29 cellular contexts compared by ENCODE assay signal in the genomic region with DNA sequence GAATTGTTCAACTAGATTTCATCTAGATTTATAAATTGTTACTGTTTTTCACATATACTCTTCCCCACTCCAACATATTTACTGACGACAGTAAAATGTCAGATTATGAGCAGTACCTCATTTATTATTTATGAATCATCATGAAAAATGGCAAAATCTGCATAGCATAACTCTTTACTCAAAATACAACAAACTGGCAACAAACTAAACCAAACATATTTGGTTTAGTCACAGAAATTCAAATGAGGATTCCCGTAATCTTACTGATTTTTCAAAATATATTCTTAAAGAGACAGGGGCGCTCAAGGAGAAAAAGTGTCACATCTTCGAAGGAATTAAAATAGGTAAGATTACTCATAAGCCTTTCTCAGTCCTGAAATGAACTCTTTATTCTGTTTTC. TPM values are rescaled to one million over a fixed set of nuclear protein-coding genes. Genes with fewer than 3 reads are reported as not detected.
DNase-seq lines count a peak whose midpoint lies in the region; ATAC-seq, FAIRE-seq and TF ChIP-seq lines count a peak whose summit lies in the region.
"Had no signal": no experiment of that assay in that cellular context is flagged by ENCODE, and none has a peak within 500 bp of the region (broad histone marks: within the 10 kb centered on the region; RNA-seq: fewer than 3 reads in every experiment).

No MANE protein-coding gene starts in this region.

- in situ Hi-C loops in HepG2 (cut with HindIII; ENCODE audit: extremely low pct_ligation_motif_present, low pct_unique_long_range_greater_than_20kb) = no loop called here

- ATAC-seq in activated CD4-positive, alpha-beta T cell treated with anti-CD3 and anti-CD28 coated beads for 36 hours = peak; percentile 30
- ATAC-seq in HepG2 = no peak
- ATAC-seq: mucosa of descending colon; stimulated activated naive CD8-positive, alpha-beta T cell treated with anti-CD3 and anti-CD28 coated beads, Interleukin-15, amount 100 ng/mL, for 72 hours had no signal

- H3K4me3 Mint-ChIP-seq in activated CD4-positive, alpha-beta T cell treated with anti-CD3 and anti-CD28 coated beads for 36 hours = no peak overlapping the region
- H3K4me3 Mint-ChIP-seq: IgD-negative memory B cell; stimulated activated naive CD8-positive, alpha-beta T cell treated with anti-CD3 and anti-CD28 coated beads, Interleukin-15, amount 100 ng/mL, for 72 hours had no signal

- H3K36me3 ChIP-seq in SK-N-SH (replicated peaks in 1 of 2; ENCODE audit: control insufficient read depth in 1 of 2, insufficient read depth in 2 of 2, low read length in 1 of 2) (no peaks in the 10 kb centered on the region), fibroblast of lung (ENCODE audit: control insufficient read depth, insufficient read depth, low read length) (no peaks in the 10 kb centered on the region), smooth muscle cell (ENCODE audit: low read depth) (no peaks in the 10 kb centered on the region), HepG2 (replicated peaks in 1 of 2; ENCODE audit: control insufficient read depth in 1 of 2, insufficient read depth in 2 of 2, low read length in 2 of 2) (no peaks in the 10 kb centered on the region)
- H3K36me3 ChIP-seq: BLaER1, upper lobe of right lung had no signal

- no peaks in the 10 kb centered on the region; the same call in 1 of the 2 replicates for H3K27me3 ChIP-seq in SK-N-SH (ENCODE audit: insufficient read depth)
- no peaks in the 10 kb centered on the region for H3K27me3 ChIP-seq in fibroblast of lung (ENCODE audit: control insufficient read depth, insufficient read depth, low read length)
- no peaks in the 10 kb centered on the region for H3K27me3 ChIP-seq in smooth muscle cell (ENCODE audit: low read depth)
- H3K27me3 ChIP-seq in HepG2 (ENCODE audit: control insufficient read depth in 1 of 2, insufficient read depth in 2 of 2, low read length in 2 of 2) = no peaks in the 10 kb centered on the region
- H3K27me3 ChIP-seq: BLaER1, dorsolateral prefrontal cortex, upper lobe of right lung had no signal

- TF ChIP-seq EP300 in SK-N-SH (IDR thresholded peaks at IDR 0.05; ENCODE audit: borderline replicate concordance in 1 of 2, low read depth in 1 of 2, low read length in 1 of 2) (peak in 1 of 2 experiments; percentile 64; a peak in 1 of 4 replicates), HepG2 (IDR thresholded peaks at IDR 0.05; ENCODE audit: low read depth in 2 of 2, low read length in 2 of 2) (no peak), HepG2 (CRISPR knock-in tag; IDR thresholded peaks at IDR 0.05; ENCODE audit: borderline replicate concordance) (no peak)

- H3K27ac ChIP-seq in SK-N-SH (ENCODE audit: low read depth in 2 of 2, low read length in 1 of 2) (peak overlapping the region; percentile 48 to 57; a peak in 3 of 4 replicates), fibroblast of lung (ENCODE audit: insufficient read depth, low read length) (peak overlapping the region; percentile 79), smooth muscle cell (ENCODE audit: low read depth) (peak overlapping the region; percentile 97), HepG2 (ENCODE audit: extremely low read length, insufficient read depth, low read length) (no peak overlapping the region)
- H3K27ac ChIP-seq: 22Rv1, BLaER1, dorsolateral prefrontal cortex, psoas muscle, upper lobe of right lung had no signal

- H3K4me1 ChIP-seq in SK-N-SH (ENCODE audit: control insufficient read depth in 1 of 2, insufficient read depth in 2 of 2, low read depth in 1 of 2, low read length in 1 of 2) = peaks cover 0 to 27% of the 10 kb centered on the region in 2 experiments; a peak in 3 of 4 replicates
- H3K4me1 ChIP-seq in fibroblast of lung (ENCODE audit: control insufficient read depth, extremely low read depth, insufficient read depth, low read length) = peaks cover 18% of the 10 kb centered on the region
- peaks cover 30% of the 10 kb centered on the region for H3K4me1 ChIP-seq in smooth muscle cell (ENCODE audit: low read depth)
- no peaks in the 10 kb centered on the region for H3K4me1 ChIP-seq in HepG2 (ENCODE audit: insufficient read depth, low read length)
- H3K4me1 ChIP-seq: BLaER1, psoas muscle, upper lobe of right lung had no signal

- no peaks in the 10 kb centered on the region for H3K79me2 ChIP-seq in SK-N-SH (ENCODE audit: insufficient read depth)
- H3K79me2 ChIP-seq in fibroblast of lung (ENCODE audit: control insufficient read depth, insufficient read depth, low read length) = no peaks in the 10 kb centered on the region
- H3K79me2 ChIP-seq in smooth muscle cell (ENCODE audit: low read depth) = no peaks in the 10 kb centered on the region
- H3K79me2 ChIP-seq in HepG2 (ENCODE audit: insufficient read depth, low read length) = no peaks in the 10 kb centered on the region

- H3K4me2 ChIP-seq in SK-N-SH = no peak overlapping the region; the same call in 1 of the 2 replicates
- H3K4me2 ChIP-seq in fibroblast of lung (ENCODE audit: extremely low read depth, insufficient read depth, low read length) = no peak overlapping the region
- no peak overlapping the region for H3K4me2 ChIP-seq in smooth muscle cell
- no peak overlapping the region for H3K4me2 ChIP-seq in HepG2 (ENCODE audit: low read depth, low read length)
- H3K4me2 ChIP-seq: BLaER1 had no signal

- H3K9ac ChIP-seq in SK-N-SH = no peak overlapping the region
- H3K9ac ChIP-seq in fibroblast of lung (ENCODE audit: insufficient read depth, low read length) = no peak overlapping the region
- H3K9ac ChIP-seq in smooth muscle cell (ENCODE audit: low read depth) = no peak overlapping the region
- no peak overlapping the region for H3K9ac ChIP-seq in HepG2 (ENCODE audit: insufficient read depth, low read depth, low read length)
- H3K9ac ChIP-seq: BLaER1 had no signal

- CTCF ChIA-PET in activated CD4-positive, alpha-beta T cell treated with anti-CD3 and anti-CD28 coated beads for 36 hours (lab: Charles Lee) = no interaction called here
- CTCF ChIA-PET in SK-N-SH (lab: Yijun Ruan, JAX) (no interaction called here), HepG2 (lab: Yijun Ruan, JAX; ENCODE audit: low intra/inter-chr PET ratio, low total read pairs) (no interaction called here)

- no TSS peak for BruUV-seq in HepG2 (replicated peaks; lab: Mats Ljungman, UMichigan)

- TF ChIP-seq RAD21 in SK-N-SH (IDR thresholded peaks at IDR 0.05; ENCODE audit: low read length) (no peak), HepG2 (CRISPR knock-in tag; IDR thresholded peaks at IDR 0.05) (no peak)

- H3K27ac Mint-ChIP-seq in activated CD4-positive, alpha-beta T cell treated with anti-CD3 and anti-CD28 coated beads for 36 hours = peak overlapping the region; percentile 28
- H3K27ac Mint-ChIP-seq: IgD-negative memory B cell; stimulated activated naive CD8-positive, alpha-beta T cell treated with anti-CD3 and anti-CD28 coated beads, Interleukin-15, amount 100 ng/mL, for 72 hours had no signal

- H3K9me3 ChIP-seq in SK-N-SH (no peaks in the 10 kb centered on the region; the same call in 1 of the 2 replicates), fibroblast of lung (ENCODE audit: control insufficient read depth, insufficient read depth, low read depth, low read length) (no peaks in the 10 kb centered on the region), smooth muscle cell (replicated peaks; ENCODE audit: low read depth) (no peaks in the 10 kb centered on the region), HepG2 (ENCODE audit: low read length) (no peaks in the 10 kb centered on the region)
- H3K9me3 ChIP-seq: BLaER1, mucosa of descending colon, psoas muscle, upper lobe of right lung had no signal

- no peaks in the 10 kb centered on the region for H3K9me2 ChIP-seq in SK-N-SH

- H3K4me3 ChIP-seq in SK-N-SH (ENCODE audit: low read depth in 2 of 2, low read length in 1 of 2) = no peak overlapping the region; a peak in 1 of 4 replicates
- H3K4me3 ChIP-seq in fibroblast of lung (replicated peaks in 1 of 4; ENCODE audit: control extremely low read depth in 1 of 4, insufficient read depth in 1 of 4, low read depth in 3 of 4, low read length in 4 of 4) = no peak overlapping the region
- no peak overlapping the region for H3K4me3 ChIP-seq in smooth muscle cell
- H3K4me3 ChIP-seq in HepG2 (replicated peaks in 1 of 3; ENCODE audit: insufficient read depth in 1 of 3, low read depth in 2 of 3, low read length in 3 of 3) = no peak overlapping the region
- H3K4me3 ChIP-seq: BLaER1, dorsolateral prefrontal cortex, mucosa of descending colon, psoas muscle, upper lobe of right lung had no signal

- 48% methylated on average over 4 of the region's 4 CpGs for WGBS in SK-N-SH (ENCODE audit: low lambda C conversion rate)
- 90% methylated on average over 4 of the region's 4 CpGs for WGBS in smooth muscle cell (ENCODE audit: low lambda C conversion rate)
- WGBS in HepG2 (ENCODE audit: low lambda C conversion rate) = 58% methylated on average over 4 of the region's 4 CpGs

- POLR2A ChIA-PET in activated CD4-positive, alpha-beta T cell treated with anti-CD3 and anti-CD28 coated beads for 36 hours (lab: Charles Lee) = no interaction called here
- POLR2A ChIA-PET in SK-N-SH (lab: Yijun Ruan, JAX) = no interaction called here
- POLR2A ChIA-PET in HepG2 (lab: Yijun Ruan, JAX) = no interaction called here

- no peaks in the 10 kb centered on the region for H3K36me3 Mint-ChIP-seq in activated CD4-positive, alpha-beta T cell treated with anti-CD3 and anti-CD28 coated beads for 36 hours (ENCODE audit: low read depth)
- H3K36me3 Mint-ChIP-seq: IgD-negative memory B cell had no signal

- DNase-seq in activated CD4-positive, alpha-beta T cell treated with anti-CD3 and anti-CD28 coated beads for 36 hours = no peak
- DNase-seq in activated CD4-positive, alpha-beta T cell treated with anti-CD3 and anti-CD28 coated beads, Interleukin-2, amount 50 U/mL, for 4 hours = no peak
- DNase-seq in SK-N-SH = no peak
- peak; percentile 39 to 74 for DNase-seq in fibroblast of lung (ENCODE audit: low read depth in 2 of 2)
- no peak for DNase-seq in smooth muscle cell (lab: John Stamatoyannopoulos, UW; ENCODE audit: unreplicated experiment)
- DNase-seq in Ammon's horn (ENCODE audit: low spot score) = no peak
- DNase-seq in HepG2 (ENCODE audit: low spot score) = no peak
- DNase-seq in NCI-H1417 (lab: John Stamatoyannopoulos, UW) = no peak
- DNase-seq: activated CD4-positive, alpha-beta T cell treated with anti-CD3 and anti-CD28 coated beads for 1 hour; central memory CD4-positive, alpha-beta T cell; dorsolateral prefrontal cortex; glutamatergic neuron; MM.1S; mucosa of descending colon; NCI-H1436 treated with DMSO at 0.1 percent for 48 hours; NCI-H69; psoas muscle; SHP77; small intestine; stimulated activated CD4-positive, alpha-beta T cell treated with anti-CD3 and anti-CD28 coated beads, Interleukin-4, amount 100 ng/mL, for 1 hour; stimulated activated naive CD8-positive, alpha-beta T cell treated with anti-CD3 and anti-CD28 coated beads, Interleukin-15, amount 100 ng/mL, for 72 hours; upper lobe of right lung had no signal

- intact Hi-C loops in activated CD4-positive, alpha-beta T cell treated with anti-CD3 and anti-CD28 coated beads for 36 hours (cut with DNase I, micrococcal nuclease) = loop anchor here in 1 of 2 experiments (2.0 to 5.0 kb wide), 4 partner anchors 15 to 938 kb away; a partner anchor contains a TSS
- intact Hi-C loops in HepG2 (cut with micrococcal nuclease; ENCODE audit: unreplicated experiment) = no loop called here

- no peaks in the 10 kb centered on the region for H3K9me3 Mint-ChIP-seq in activated CD4-positive, alpha-beta T cell treated with anti-CD3 and anti-CD28 coated beads for 36 hours (ENCODE audit: low read depth)

- no peak for TF ChIP-seq CTCF in SK-N-SH (IDR thresholded peaks at IDR 0.05)
- TF ChIP-seq CTCF in fibroblast of lung (conservative IDR thresholded peaks at IDR 0.05 in 1 of 2, IDR thresholded peaks at IDR 0.05 in 1 of 2; ENCODE audit: low read depth in 1 of 2, low read length in 2 of 2) = no peak
- TF ChIP-seq CTCF in smooth muscle cell (IDR thresholded peaks at IDR 0.05; ENCODE audit: borderline replicate concordance, insufficient read depth, poor library complexity, severe bottlenecking) = no peak
- no peak for TF ChIP-seq CTCF in HepG2 (CRISPR knock-in tag; IDR thresholded peaks at IDR 0.05)

- peaks cover 70% of the 10 kb centered on the region for H3K4me1 Mint-ChIP-seq in activated CD4-positive, alpha-beta T cell treated with anti-CD3 and anti-CD28 coated beads for 36 hours
- H3K4me1 Mint-ChIP-seq: IgD-negative memory B cell had no signal

- no peaks in the 10 kb centered on the region for H4K20me1 ChIP-seq in SK-N-SH (ENCODE audit: insufficient read depth)
- H4K20me1 ChIP-seq in fibroblast of lung (ENCODE audit: control insufficient read depth, extremely low read depth, insufficient read depth, low read length) = no peaks in the 10 kb centered on the region
- no peaks in the 10 kb centered on the region for H4K20me1 ChIP-seq in smooth muscle cell (ENCODE audit: low read depth)
- no peaks in the 10 kb centered on the region for H4K20me1 ChIP-seq in HepG2 (ENCODE audit: insufficient read depth, low read length)
- H4K20me1 ChIP-seq: BLaER1 had no signal

- no peak for FAIRE-seq in HepG2 (lab: Jason Lieb, UNC)
- FAIRE-seq: small intestine, TTC549 had no signal

- H3F3A ChIP-seq in SK-N-SH (replicated peaks; ENCODE audit: insufficient read depth) (no peaks in the 10 kb centered on the region), smooth muscle cell (ENCODE audit: low read depth) (peaks cover 8% of the 10 kb centered on the region)

- TF ChIP-seq POLR2A in HepG2 (IDR thresholded peaks at IDR 0.05; ENCODE audit: insufficient read depth in 1 of 2, low read depth in 2 of 2, low read length in 2 of 2) = no peak

- peaks cover 4% of the 10 kb centered on the region for H3K27me3 Mint-ChIP-seq in activated CD4-positive, alpha-beta T cell treated with anti-CD3 and anti-CD28 coated beads for 36 hours

- H2AFZ ChIP-seq in SK-N-SH (ENCODE audit: low read depth) (no peak overlapping the region), fibroblast of lung (ENCODE audit: low read length) (no peak overlapping the region), smooth muscle cell (ENCODE audit: low read depth) (no peak overlapping the region), HepG2 (ENCODE audit: low read length) (no peak overlapping the region)

RNA-seq across cellular contexts. Expression of a gene that starts 3.0 kb away (rescaled TPM):
- total RNA-seq in activated CD4-positive, alpha-beta T cell treated with anti-CD3 and anti-CD28 coated beads for 36 hours = 1 to 10 TPM; 2.3 to 2.5 TPM
- polyA plus RNA-seq in SK-N-SH (2012; rRNA removed) (2.3 and 2.4 TPM in 2 replicates), fibroblast of lung (0.05 and 0.11 TPM in 2 replicates), smooth muscle cell (5.1 and 25.4 TPM in 2 replicates), HepG2 (2011; rRNA removed) (0.05 TPM in 1 of 2 replicates, not detected in the other)
- polyA plus RNA-seq in SK-N-SH (2012; cell fraction: cytosol; rRNA removed) = 2.5 and 3.1 TPM in 2 replicates
- 0.88 and 1.9 TPM in 2 replicates for polyA plus RNA-seq in SK-N-SH (2012; cell fraction: nucleus; rRNA removed)
- total RNA-seq in fibroblast of lung (0.17 and 0.26 TPM in 2 replicates), smooth muscle cell (24.0 and 27.1 TPM in 2 replicates), HepG2 (2016; rRNA removed; fragmentation: Illumina TruSeq; extraction: Trizol) (not detected in 2 replicates)
- 0.10 and 0.30 TPM in 2 replicates for polyA plus RNA-seq in fibroblast of lung (2012)
- not detected in 2 replicates for polyA minus RNA-seq in fibroblast of lung (ENCODE audit: low replicate concordance)
- total RNA-seq in HepG2 (2016; cell fraction: cytosol; rRNA removed; fragmentation: Illumina TruSeq; extraction: Trizol; ENCODE audit: low read depth) = not detected in 2 replicates
- total RNA-seq in HepG2 (2016; cell fraction: insoluble cytoplasmic fraction; rRNA removed; fragmentation: Illumina TruSeq; extraction: Trizol) = not detected in 2 replicates
- total RNA-seq in HepG2 (2016; cell fraction: membrane; rRNA removed; fragmentation: Illumina TruSeq; extraction: Trizol) = not detected in 2 replicates
- total RNA-seq in HepG2 (2016; cell fraction: nucleus; rRNA removed; fragmentation: Illumina TruSeq; extraction: Trizol) = not detected in 2 replicates
- not detected in 2 replicates for polyA plus RNA-seq in HepG2 (2011; cell fraction: cytosol; rRNA removed)
- not detected in 2 replicates for polyA plus RNA-seq in HepG2 (2011; cell fraction: nucleus; rRNA removed)
- not detected in 2 replicates for polyA plus RNA-seq in HepG2 (2012)
- not detected in 2 replicates for polyA plus RNA-seq in HepG2 (2016; cell fraction: cytosol; fragmentation: Illumina TruSeq; extraction: Trizol; ENCODE audit: low read depth)
- polyA plus RNA-seq in HepG2 (2016; cell fraction: insoluble cytoplasmic fraction; fragmentation: Illumina TruSeq; extraction: Trizol; ENCODE audit: low read depth) = not detected in 2 replicates
- polyA plus RNA-seq in HepG2 (2016; cell fraction: membrane; fragmentation: Illumina TruSeq; extraction: Trizol; ENCODE audit: low read depth) = not detected in 2 replicates
- not detected in 2 replicates for polyA plus RNA-seq in HepG2 (2016; cell fraction: nucleus; fragmentation: Illumina TruSeq; extraction: Trizol; ENCODE audit: insufficient read depth, low read depth)
- not detected in 2 replicates for polyA minus RNA-seq in HepG2 (2011; rRNA and poly(A)+ RNA removed; ENCODE audit: low replicate concordance)
- polyA minus RNA-seq in HepG2 (2011; cell fraction: cytosol; rRNA and poly(A)+ RNA removed) = not detected in 2 replicates
- polyA minus RNA-seq in HepG2 (2011; cell fraction: nucleus; rRNA and poly(A)+ RNA removed) = not detected in 2 replicates
- total RNA-seq: dorsolateral prefrontal cortex, liver, mucosa of descending colon, psoas muscle had no signal
- polyA plus RNA-seq: IgD-negative memory B cell, liver, neural cell, psoas muscle, small intestine had no signal

RNA-seq across cellular contexts. Expression of a gene that starts 9.7 kb away (rescaled TPM):
- not detected for total RNA-seq in activated CD4-positive, alpha-beta T cell treated with anti-CD3 and anti-CD28 coated beads for 36 hours
- polyA plus RNA-seq in SK-N-SH (2012; rRNA removed) (not detected in 2 replicates), fibroblast of lung (0.03 TPM in 1 of 2 replicates, not detected in the other), smooth muscle cell (not detected in 2 replicates), HepG2 (2011; rRNA removed) (not detected in 2 replicates)
- not detected in 2 replicates for polyA plus RNA-seq in SK-N-SH (2012; cell fraction: cytosol; rRNA removed)
- polyA plus RNA-seq in SK-N-SH (2012; cell fraction: nucleus; rRNA removed) = not detected in 2 replicates
- total RNA-seq in fibroblast of lung (under 0.01 TPM in 1 of 2 replicates, not detected in the other), smooth muscle cell (not detected in 2 replicates), HepG2 (2016; rRNA removed; fragmentation: Illumina TruSeq; extraction: Trizol) (not detected in 2 replicates)
- not detected in 2 replicates for polyA plus RNA-seq in fibroblast of lung (2012)
- not detected in 2 replicates for polyA minus RNA-seq in fibroblast of lung (ENCODE audit: low replicate concordance)
- not detected in 2 replicates for total RNA-seq in HepG2 (2016; cell fraction: cytosol; rRNA removed; fragmentation: Illumina TruSeq; extraction: Trizol; ENCODE audit: low read depth)
- total RNA-seq in HepG2 (2016; cell fraction: insoluble cytoplasmic fraction; rRNA removed; fragmentation: Illumina TruSeq; extraction: Trizol) = not detected in 2 replicates
- total RNA-seq in HepG2 (2016; cell fraction: membrane; rRNA removed; fragmentation: Illumina TruSeq; extraction: Trizol) = not detected in 2 replicates
- not detected in 2 replicates for total RNA-seq in HepG2 (2016; cell fraction: nucleus; rRNA removed; fragmentation: Illumina TruSeq; extraction: Trizol)
- polyA plus RNA-seq in HepG2 (2011; cell fraction: cytosol; rRNA removed) = not detected in 2 replicates
- polyA plus RNA-seq in HepG2 (2011; cell fraction: nucleus; rRNA removed) = not detected in 2 replicates
- not detected in 2 replicates for polyA plus RNA-seq in HepG2 (2012)
- not detected in 2 replicates for polyA plus RNA-seq in HepG2 (2016; cell fraction: cytosol; fragmentation: Illumina TruSeq; extraction: Trizol; ENCODE audit: low read depth)
- polyA plus RNA-seq in HepG2 (2016; cell fraction: insoluble cytoplasmic fraction; fragmentation: Illumina TruSeq; extraction: Trizol; ENCODE audit: low read depth) = not detected in 2 replicates
- not detected in 2 replicates for polyA plus RNA-seq in HepG2 (2016; cell fraction: membrane; fragmentation: Illumina TruSeq; extraction: Trizol; ENCODE audit: low read depth)
- polyA plus RNA-seq in HepG2 (2016; cell fraction: nucleus; fragmentation: Illumina TruSeq; extraction: Trizol; ENCODE audit: insufficient read depth, low read depth) = not detected in 2 replicates
- polyA minus RNA-seq in HepG2 (2011; rRNA and poly(A)+ RNA removed; ENCODE audit: low replicate concordance) = not detected in 2 replicates
- not detected in 2 replicates for polyA minus RNA-seq in HepG2 (2011; cell fraction: cytosol; rRNA and poly(A)+ RNA removed)
- polyA minus RNA-seq in HepG2 (2011; cell fraction: nucleus; rRNA and poly(A)+ RNA removed) = not detected in 2 replicates
- total RNA-seq: activated CD8-positive, alpha-beta memory T cell treated with anti-CD3 and anti-CD28 coated beads for 36 hours had no signal

RNA-seq across cellular contexts. Expression of a gene that starts 41.3 kb away (rescaled TPM):
- under 1 TPM; 0.16 to 0.25 TPM for total RNA-seq in activated CD4-positive, alpha-beta T cell treated with anti-CD3 and anti-CD28 coated beads for 36 hours
- polyA plus RNA-seq in SK-N-SH (2012; rRNA removed) (not detected in 2 replicates), fibroblast of lung (0.09 and 0.26 TPM in 2 replicates), smooth muscle cell (not detected in 2 replicates), HepG2 (2011; rRNA removed) (not detected in 2 replicates)
- polyA plus RNA-seq in SK-N-SH (2012; cell fraction: cytosol; rRNA removed) = not detected in 2 replicates
- polyA plus RNA-seq in SK-N-SH (2012; cell fraction: nucleus; rRNA removed) = not detected in 2 replicates
- total RNA-seq in fibroblast of lung (not detected in 2 replicates), smooth muscle cell (not detected in 2 replicates), HepG2 (2016; rRNA removed; fragmentation: Illumina TruSeq; extraction: Trizol) (not detected in 2 replicates)
- polyA plus RNA-seq in fibroblast of lung (2012) = 0.29 TPM in 1 of 2 replicates, not detected in the other
- polyA minus RNA-seq in fibroblast of lung (ENCODE audit: low replicate concordance) = not detected in 2 replicates
- not detected in 2 replicates for total RNA-seq in HepG2 (2016; cell fraction: cytosol; rRNA removed; fragmentation: Illumina TruSeq; extraction: Trizol; ENCODE audit: low read depth)
- total RNA-seq in HepG2 (2016; cell fraction: insoluble cytoplasmic fraction; rRNA removed; fragmentation: Illumina TruSeq; extraction: Trizol) = not detected in 2 replicates
- total RNA-seq in HepG2 (2016; cell fraction: membrane; rRNA removed; fragmentation: Illumina TruSeq; extraction: Trizol) = not detected in 2 replicates
- not detected in 2 replicates for total RNA-seq in HepG2 (2016; cell fraction: nucleus; rRNA removed; fragmentation: Illumina TruSeq; extraction: Trizol)
- not detected in 2 replicates for polyA plus RNA-seq in HepG2 (2011; cell fraction: cytosol; rRNA removed)
- polyA plus RNA-seq in HepG2 (2011; cell fraction: nucleus; rRNA removed) = not detected in 2 replicates
- not detected in 2 replicates for polyA plus RNA-seq in HepG2 (2012)
- polyA plus RNA-seq in HepG2 (2016; cell fraction: cytosol; fragmentation: Illumina TruSeq; extraction: Trizol; ENCODE audit: low read depth) = not detected in 2 replicates
- not detected in 2 replicates for polyA plus RNA-seq in HepG2 (2016; cell fraction: insoluble cytoplasmic fraction; fragmentation: Illumina TruSeq; extraction: Trizol; ENCODE audit: low read depth)
- polyA plus RNA-seq in HepG2 (2016; cell fraction: membrane; fragmentation: Illumina TruSeq; extraction: Trizol; ENCODE audit: low read depth) = not detected in 2 replicates
- polyA plus RNA-seq in HepG2 (2016; cell fraction: nucleus; fragmentation: Illumina TruSeq; extraction: Trizol; ENCODE audit: insufficient read depth, low read depth) = not detected in 2 replicates
- not detected in 2 replicates for polyA minus RNA-seq in HepG2 (2011; rRNA and poly(A)+ RNA removed; ENCODE audit: low replicate concordance)
- polyA minus RNA-seq in HepG2 (2011; cell fraction: cytosol; rRNA and poly(A)+ RNA removed) = not detected in 2 replicates
- not detected in 2 replicates for polyA minus RNA-seq in HepG2 (2011; cell fraction: nucleus; rRNA and poly(A)+ RNA removed)
- polyA plus RNA-seq: neural cell had no signal

Comparison
In these comparisons a context has a peak if more than half of its experiments do, and no peak if none do; other contexts are left out.
1. DNase-seq: peak in fibroblast of lung (2 of 2); none in activated CD4-positive, alpha-beta T cell treated with anti-CD3 and anti-CD28 coated beads for 36 hours (single experiment), activated CD4-positive, alpha-beta T cell treated with anti-CD3 and anti-CD28 coated beads, Interleukin-2, amount 50 U/mL, for 4 hours (0 of 2), SK-N-SH (single experiment), smooth muscle cell (single experiment), Ammon's horn (single experiment), HepG2 (single experiment) and NCI-H1417 (0 of 3).